25 cellular contexts compared by ENCODE assay signal in the genomic region with DNA sequence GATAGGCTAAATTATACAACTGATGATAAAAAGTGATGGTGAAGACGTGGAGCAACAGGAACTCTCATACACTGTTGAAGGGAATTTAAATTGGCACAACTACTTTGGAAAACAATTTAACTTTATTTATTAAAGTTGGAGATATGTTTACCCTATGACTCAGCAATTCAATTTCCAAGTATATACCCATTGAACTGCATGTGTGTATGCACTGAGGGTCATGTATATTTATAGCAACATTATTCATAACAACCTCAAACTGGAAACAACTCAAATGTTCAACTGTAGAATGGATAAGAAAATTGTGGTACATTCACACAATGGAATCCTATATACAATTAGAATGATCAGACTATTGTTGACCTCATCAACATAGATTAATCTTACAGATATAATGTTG.
"Had no signal": no experiment of that assay in that cellular context is flagged by ENCODE, and none has a peak within 500 bp of the region (broad histone marks: within the 10 kb centered on the region; RNA-seq: fewer than 3 reads in every experiment).

No MANE protein-coding gene starts in this region.

- H3K9me3 ChIP-seq: gastroesophageal sphincter, heart left ventricle, left lung, right atrium auricular region, suprapubic skin, transverse colon, vagina had no signal

- H3K4me3 ChIP-seq: gastroesophageal sphincter, heart left ventricle, left lung, right atrium auricular region, suprapubic skin, transverse colon, vagina had no signal

- H3K36me3 Mint-ChIP-seq: activated CD8-positive, alpha-beta memory T cell treated with anti-CD3 and anti-CD28 coated beads, Interleukin-2, amount 10 ng/mL, durations not matched to agents 7 days and 5 days; brain had no signal

- ATAC-seq: activated CD8-positive, alpha-beta memory T cell treated with anti-CD3 and anti-CD28 coated beads, Interleukin-2, amount 10 ng/mL, durations not matched to agents 7 days and 5 days; activated T-helper 17 cell treated with anti-CD3 and anti-CD28 coated beads, Interleukin-2, amount 50 U/mL, for 72 hours; gastroesophageal sphincter; left lung had no signal

- H3K27me3 Mint-ChIP-seq: activated CD4-positive, alpha-beta memory T cell treated with anti-CD3 and anti-CD28 coated beads, Interleukin-2, amount 10 ng/mL, durations not matched to agents 7 days and 5 days; progenitor cell of endocrine pancreas had no signal

- H3K9me3 Mint-ChIP-seq: activated CD4-positive, alpha-beta memory T cell treated with anti-CD3 and anti-CD28 coated beads, Interleukin-2, amount 10 ng/mL, durations not matched to agents 7 days and 5 days; activated T-helper 17 cell treated with anti-CD3 and anti-CD28 coated beads, Interleukin-2, amount 50 U/mL, for 72 hours; brain; stimulated activated naive CD8-positive, alpha-beta T cell treated with anti-CD3 and anti-CD28 coated beads, Interleukin-15, Interleukin-2, amounts not matched to agents 100 ng/mL and 50 ng/mL, for 24 hours; T-helper 2 cell treated with Interferon-gamma antibody and Interleukin-4, amounts not matched to agents 5 μg/mL and 100 μg/mL, for 36 hours had no signal

- H3K27ac Mint-ChIP-seq: activated B cell treated with CpG ODN at 0.5 μM for 24 hours; activated CD4-positive, alpha-beta memory T cell treated with anti-CD3 and anti-CD28 coated beads, Interleukin-2, amount 10 ng/mL, durations not matched to agents 7 days and 5 days; activated CD8-positive, alpha-beta memory T cell treated with anti-CD3 and anti-CD28 coated beads, Interleukin-2, amount 10 ng/mL, durations not matched to agents 7 days and 5 days; activated T-helper 17 cell treated with anti-CD3 and anti-CD28 coated beads, Interleukin-2, amount 50 U/mL, for 72 hours; brain; progenitor cell of endocrine pancreas; stimulated activated naive CD8-positive, alpha-beta T cell treated with anti-CD3 and anti-CD28 coated beads, Interleukin-15, Interleukin-2, amounts not matched to agents 100 ng/mL and 50 ng/mL, for 24 hours; T-helper 2 cell treated with Interferon-gamma antibody and Interleukin-4, amounts not matched to agents 5 μg/mL and 100 μg/mL, for 36 hours had no signal

- DNase-seq: activated B cell treated with CpG ODN at 0.5 μM for 24 hours; activated CD4-positive, alpha-beta memory T cell treated with anti-CD3 and anti-CD28 coated beads, Interleukin-2, amount 10 ng/mL, durations not matched to agents 7 days and 5 days; activated CD4-positive, alpha-beta T cell treated with anti-CD3 and anti-CD28 coated beads for 48 hours; activated CD8-positive, alpha-beta memory T cell treated with anti-CD3 and anti-CD28 coated beads, Interleukin-2, amount 10 ng/mL, durations not matched to agents 7 days and 5 days; activated naive CD4-positive, alpha-beta T cell treated with Interleukin-2 at 50 U/mL for 16 hours; anterior cingulate cortex; central memory CD4-positive, alpha-beta T cell; erythroblast; heart left ventricle; left lung; midbrain; occipital lobe; small intestine; stimulated activated CD4-positive, alpha-beta T cell treated with anti-CD3 and anti-CD28 coated beads, Interleukin-15, amount 100 ng/mL, for 24 hours; stimulated activated CD4-positive, alpha-beta T cell treated with anti-CD3 and anti-CD28 coated beads, Interleukin-2, amount 100 ng/mL, for 48 hours; transverse colon had no signal

- H3K4me1 ChIP-seq: gastroesophageal sphincter, heart left ventricle, left lung, right atrium auricular region, suprapubic skin, transverse colon, vagina had no signal

- H3K4me3 Mint-ChIP-seq: activated B cell treated with CpG ODN at 0.5 μM for 24 hours; activated CD4-positive, alpha-beta memory T cell treated with anti-CD3 and anti-CD28 coated beads, Interleukin-2, amount 10 ng/mL, durations not matched to agents 7 days and 5 days; activated CD8-positive, alpha-beta memory T cell treated with anti-CD3 and anti-CD28 coated beads, Interleukin-2, amount 10 ng/mL, durations not matched to agents 7 days and 5 days; activated T-helper 17 cell treated with anti-CD3 and anti-CD28 coated beads, Interleukin-2, amount 50 U/mL, for 72 hours; brain; stimulated activated naive CD8-positive, alpha-beta T cell treated with anti-CD3 and anti-CD28 coated beads, Interleukin-15, Interleukin-2, amounts not matched to agents 100 ng/mL and 50 ng/mL, for 24 hours; T-helper 2 cell treated with Interferon-gamma antibody and Interleukin-4, amounts not matched to agents 5 μg/mL and 100 μg/mL, for 36 hours had no signal

- H3K27ac ChIP-seq: gastroesophageal sphincter, heart left ventricle, left lung, right atrium auricular region, suprapubic skin, transverse colon, vagina had no signal

- H3K4me1 Mint-ChIP-seq: activated B cell treated with CpG ODN at 0.5 μM for 24 hours; activated CD4-positive, alpha-beta memory T cell treated with anti-CD3 and anti-CD28 coated beads, Interleukin-2, amount 10 ng/mL, durations not matched to agents 7 days and 5 days; activated CD8-positive, alpha-beta memory T cell treated with anti-CD3 and anti-CD28 coated beads, Interleukin-2, amount 10 ng/mL, durations not matched to agents 7 days and 5 days; activated T-helper 17 cell treated with anti-CD3 and anti-CD28 coated beads, Interleukin-2, amount 50 U/mL, for 72 hours; brain had no signal

- H3K27me3 ChIP-seq: gastroesophageal sphincter, heart left ventricle, left lung, right atrium auricular region, suprapubic skin, transverse colon, vagina had no signal

- H3K36me3 ChIP-seq: transverse colon had no signal
